In the genomic region with DNA sequence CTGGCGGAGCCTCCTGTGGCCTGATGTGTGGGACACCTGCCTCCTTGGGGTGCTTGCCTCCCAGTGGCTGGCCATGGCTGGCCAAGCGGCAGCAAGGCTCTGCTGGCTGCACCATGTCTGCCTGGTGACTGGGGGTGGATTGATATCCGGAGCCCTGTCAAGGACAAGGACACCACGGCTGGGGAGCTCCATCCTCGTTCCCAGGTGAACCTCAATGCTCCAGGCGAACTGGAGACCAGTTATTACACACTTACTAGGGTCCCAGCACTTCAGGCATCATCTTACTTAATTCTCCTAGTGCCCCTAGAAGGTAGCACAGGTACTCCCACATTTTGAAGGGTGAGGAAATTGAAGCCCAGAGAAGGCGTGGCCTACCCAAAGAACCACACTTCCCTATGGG, we compare ENCODE assay signal across 13 cellular contexts. TPM values are rescaled to one million over a fixed set of nuclear protein-coding genes. Genes with fewer than 3 reads are reported as not detected.
DNase-seq lines count a peak whose midpoint lies in the region; ATAC-seq and TF ChIP-seq lines count a peak whose summit lies in the region.
"Had no signal": no experiment of that assay in that cellular context is flagged by ENCODE, and none has a peak within 500 bp of the region (broad histone marks: within the 10 kb centered on the region; RNA-seq: fewer than 3 reads in every experiment).

No MANE protein-coding gene starts in this region.

- intact Hi-C loops in spleen (cut with DNase I; ENCODE audit: low total_unique reads): no loop called here

- no peak overlapping the region for H3K4me3 Mint-ChIP-seq in activated naive CD4-positive, alpha-beta T cell treated with anti-CD3 and anti-CD28 coated beads, Interleukin-2, amount 50 U/mL, for 24 hours
- H3K4me3 Mint-ChIP-seq in CD4-positive, CD25-positive, alpha-beta regulatory T cell: no peak overlapping the region
- H3K4me3 Mint-ChIP-seq in effector memory CD8-positive, alpha-beta T cell: no peak overlapping the region

- no peak for ATAC-seq in CD4-positive, CD25-positive, alpha-beta regulatory T cell (ENCODE audit: low read depth in 2 of 2)
- no peak for ATAC-seq in effector memory CD8-positive, alpha-beta T cell (replicated peaks)
- ATAC-seq in GM18519 (IDR thresholded peaks at IDR 0.05; ENCODE audit: low FRiP score, unreplicated experiment): no peak
- ATAC-seq: HepG2 had no signal

- no peaks in the 10 kb centered on the region for H3K36me3 Mint-ChIP-seq in activated naive CD4-positive, alpha-beta T cell treated with anti-CD3 and anti-CD28 coated beads, Interleukin-2, amount 50 U/mL, for 24 hours
- H3K36me3 Mint-ChIP-seq in CD4-positive, CD25-positive, alpha-beta regulatory T cell: no peaks in the 10 kb centered on the region
- H3K36me3 Mint-ChIP-seq in effector memory CD8-positive, alpha-beta T cell (ENCODE audit: insufficient read depth): peaks cover 3% of the 10 kb centered on the region

- H3K27ac ChIP-seq in CD4-positive, CD25-positive, alpha-beta regulatory T cell (ENCODE audit: insufficient read depth, low read length, poor library complexity, severe bottlenecking): peak overlapping the region; percentile 52
- peak overlapping the region in 2 of 8 donors; percentile 74 to 84 for H3K27ac ChIP-seq in spleen
- H3K27ac ChIP-seq: GM23248 had no signal

- TF ChIP-seq POLR2A in spleen (IDR thresholded peaks at IDR 0.05): no peak

- H3K9me3 ChIP-seq in CD4-positive, CD25-positive, alpha-beta regulatory T cell (ENCODE audit: control insufficient read depth in 2 of 2, low read length in 2 of 2): no peaks in the 10 kb centered on the region
- H3K9me3 ChIP-seq in spleen: no peaks in the 10 kb centered on the region
- H3K9me3 ChIP-seq: BE2C had no signal

- WGBS in spleen, 5 donors: 80 to 86% (median 84%) methylated on average over 2 to 7 of the region's 7 CpGs

- TF ChIP-seq CTCF in spleen (IDR thresholded peaks at IDR 0.05 in 8 of 11, conservative IDR thresholded peaks at IDR 0.05 in 3 of 11): no peak

- peaks cover 33% of the 10 kb centered on the region for H3K4me1 Mint-ChIP-seq in activated naive CD4-positive, alpha-beta T cell treated with anti-CD3 and anti-CD28 coated beads, Interleukin-2, amount 50 U/mL, for 24 hours
- peaks cover 5 to 38% (median 17%) of the 10 kb centered on the region in 4 donors for H3K4me1 Mint-ChIP-seq in CD4-positive, CD25-positive, alpha-beta regulatory T cell
- peaks cover 28 to 30% of the 10 kb centered on the region in 2 donors for H3K4me1 Mint-ChIP-seq in effector memory CD8-positive, alpha-beta T cell (ENCODE audit: low read depth in 2 of 2)

- H3K27me3 ChIP-seq in CD4-positive, CD25-positive, alpha-beta regulatory T cell (ENCODE audit: control insufficient read depth, insufficient read depth, low read length): no peaks in the 10 kb centered on the region
- no peaks in the 10 kb centered on the region for H3K27me3 ChIP-seq in spleen (replicated peaks in 1 of 7)
- H3K27me3 ChIP-seq: BE2C had no signal

- H3K4me1 ChIP-seq in CD4-positive, CD25-positive, alpha-beta regulatory T cell (ENCODE audit: control insufficient read depth, insufficient read depth, low read length, poor library complexity, severe bottlenecking): peaks cover 18% of the 10 kb centered on the region
- peaks cover 0 to 26% (median 15%) of the 10 kb centered on the region in 6 donors for H3K4me1 ChIP-seq in spleen
- H3K4me1 ChIP-seq: BE2C had no signal

- no peaks in the 10 kb centered on the region for H3K9me3 Mint-ChIP-seq in activated naive CD4-positive, alpha-beta T cell treated with anti-CD3 and anti-CD28 coated beads, Interleukin-2, amount 50 U/mL, for 24 hours
- no peaks in the 10 kb centered on the region for H3K9me3 Mint-ChIP-seq in CD4-positive, CD25-positive, alpha-beta regulatory T cell
- H3K9me3 Mint-ChIP-seq in effector memory CD8-positive, alpha-beta T cell: no peaks in the 10 kb centered on the region

- no peak overlapping the region for H3K4me3 ChIP-seq in CD4-positive, CD25-positive, alpha-beta regulatory T cell (ENCODE audit: low read depth, low read length)
- no peak overlapping the region for H3K4me3 ChIP-seq in spleen
- H3K4me3 ChIP-seq: GM23248 had no signal

- H3K36me3 ChIP-seq in CD4-positive, CD25-positive, alpha-beta regulatory T cell (ENCODE audit: control insufficient read depth, insufficient read depth, low read length): no peaks in the 10 kb centered on the region
- H3K36me3 ChIP-seq in spleen: no peaks in the 10 kb centered on the region
- H3K36me3 ChIP-seq: BE2C had no signal

- no peak for DNase-seq in activated naive CD4-positive, alpha-beta T cell treated with Interleukin-2 at 50 U/mL for 16 hours
- no peak for DNase-seq in CD4-positive, CD25-positive, alpha-beta regulatory T cell
- DNase-seq in effector memory CD8-positive, alpha-beta T cell: no peak
- DNase-seq in UCSD-AML1 (lab: John Stamatoyannopoulos, UW; ENCODE audit: unreplicated experiment): no peak
- no peak for DNase-seq in spleen
- DNase-seq: BE2C, DMS53, GF-D8, GM23248, H7 had no signal

- H3K27ac Mint-ChIP-seq in activated naive CD4-positive, alpha-beta T cell treated with anti-CD3 and anti-CD28 coated beads, Interleukin-2, amount 50 U/mL, for 24 hours: peak overlapping the region; percentile 80
- H3K27ac Mint-ChIP-seq in CD4-positive, CD25-positive, alpha-beta regulatory T cell: peak overlapping the region in 2 of 3 donors; percentile 66 to 92
- peak overlapping the region; percentile 35 to 90 for H3K27ac Mint-ChIP-seq in effector memory CD8-positive, alpha-beta T cell

- no peaks in the 10 kb centered on the region for H3K27me3 Mint-ChIP-seq in activated naive CD4-positive, alpha-beta T cell treated with anti-CD3 and anti-CD28 coated beads, Interleukin-2, amount 50 U/mL, for 24 hours
- peaks cover 6% of the 10 kb centered on the region for H3K27me3 Mint-ChIP-seq in CD4-positive, CD25-positive, alpha-beta regulatory T cell
- H3K27me3 Mint-ChIP-seq in effector memory CD8-positive, alpha-beta T cell: no peaks in the 10 kb centered on the region

RNA-seq across cellular contexts. Expression of a gene that starts 15.2 kb away (rescaled TPM):
- total RNA-seq in CD4-positive, CD25-positive, alpha-beta regulatory T cell: not detected
- not detected for polyA plus RNA-seq in CD4-positive, CD25-positive, alpha-beta regulatory T cell
- under 1 TPM in 1 of 7 donors, not detected in 6; 0.30 TPM for total RNA-seq in spleen
- under 1 TPM; 0.13 to 0.32 (median 0.18) TPM for polyA plus RNA-seq in spleen
- total RNA-seq: GM23248, H7 had no signal
- polyA plus RNA-seq: GM23248 had no signal

RNA-seq across cellular contexts. Expression of a gene that starts 18.5 kb away (rescaled TPM):
- total RNA-seq in CD4-positive, CD25-positive, alpha-beta regulatory T cell: 147 TPM
- polyA plus RNA-seq in CD4-positive, CD25-positive, alpha-beta regulatory T cell: 100 to 1,000 TPM; 276 to 323 (median 303) TPM
- total RNA-seq in spleen: 100 to 1,000 TPM in 6 of 7 donors, 10 to 100 TPM in 1; 98.8 to 150 (median 122) TPM
- polyA plus RNA-seq in spleen: 100 to 1,000 TPM in 1 of 3 donors, 10 to 100 TPM in 2; 59.7 to 105 (median 78.6) TPM

RNA-seq across cellular contexts. Expression of a gene that starts 55.0 kb away (rescaled TPM):
- 136 TPM for total RNA-seq in CD4-positive, CD25-positive, alpha-beta regulatory T cell
- 10 to 100 TPM; 36.9 to 54.5 (median 44.6) TPM for polyA plus RNA-seq in CD4-positive, CD25-positive, alpha-beta regulatory T cell
- 100 to 1,000 TPM in 4 of 7 donors, 10 to 100 TPM in 3; 68.9 to 129 (median 103) TPM for total RNA-seq in spleen
- 10 to 100 TPM; 37.8 to 84.1 (median 53.8) TPM for polyA plus RNA-seq in spleen
